Comparison of ENCODE assay signal across 1 cellular context in the genomic region with DNA sequence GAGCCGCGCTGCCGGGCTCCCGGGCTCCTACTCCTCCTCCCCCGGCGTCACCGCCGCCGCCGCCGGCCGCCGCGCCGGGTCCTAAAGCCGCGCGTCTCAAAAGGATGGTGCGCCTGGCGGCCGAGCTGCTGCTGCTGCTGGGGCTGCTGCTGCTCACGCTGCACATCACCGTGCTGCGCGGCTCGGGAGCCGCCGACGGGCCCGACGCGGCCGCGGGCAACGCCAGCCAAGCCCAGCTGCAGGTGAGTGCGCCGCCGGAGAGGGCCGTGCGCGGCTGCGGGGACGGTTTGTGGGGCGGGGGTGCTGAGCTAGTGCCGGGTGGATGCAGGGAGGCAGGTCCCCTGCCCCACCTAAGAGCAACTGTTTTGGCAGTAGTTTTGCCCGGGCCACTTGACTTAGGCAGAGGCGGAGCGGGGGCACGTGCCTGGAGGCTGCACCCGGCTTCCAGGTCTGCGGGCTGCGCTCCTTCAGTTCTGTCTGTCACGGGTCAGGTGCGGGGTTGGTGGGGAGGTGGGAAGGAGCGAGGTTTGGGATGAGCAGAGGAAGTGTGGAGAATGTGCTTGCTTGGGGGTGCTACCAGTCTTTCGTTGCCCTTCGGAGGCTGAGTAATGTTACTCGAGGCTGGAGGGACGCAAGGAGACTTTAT.
TF ChIP-seq lines count a peak whose summit lies in the region.

No MANE protein-coding gene starts in this region.

TF ChIP-seq in HepG2, 621 proteins besides CTCF, POLR2A, EP300 and RAD21 (continued from another document and continues in another):
- TF ChIP-seq, protein P1, sequence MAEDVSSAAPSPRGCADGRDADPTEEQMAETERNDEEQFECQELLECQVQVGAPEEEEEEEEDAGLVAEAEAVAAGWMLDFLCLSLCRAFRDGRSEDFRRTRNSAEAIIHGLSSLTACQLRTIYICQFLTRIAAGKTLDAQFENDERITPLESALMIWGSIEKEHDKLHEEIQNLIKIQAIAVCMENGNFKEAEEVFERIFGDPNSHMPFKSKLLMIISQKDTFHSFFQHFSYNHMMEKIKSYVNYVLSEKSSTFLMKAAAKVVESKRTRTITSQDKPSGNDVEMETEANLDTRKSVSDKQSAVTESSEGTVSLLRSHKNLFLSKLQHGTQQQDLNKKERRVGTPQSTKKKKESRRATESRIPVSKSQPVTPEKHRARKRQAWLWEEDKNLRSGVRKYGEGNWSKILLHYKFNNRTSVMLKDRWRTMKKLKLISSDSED (CRISPR knock-in tag; IDR thresholded peaks at IDR 0.05), result peak; percentile 62; the same call in 1 of the 2 replicates
- TF ChIP-seq, protein P2, sequence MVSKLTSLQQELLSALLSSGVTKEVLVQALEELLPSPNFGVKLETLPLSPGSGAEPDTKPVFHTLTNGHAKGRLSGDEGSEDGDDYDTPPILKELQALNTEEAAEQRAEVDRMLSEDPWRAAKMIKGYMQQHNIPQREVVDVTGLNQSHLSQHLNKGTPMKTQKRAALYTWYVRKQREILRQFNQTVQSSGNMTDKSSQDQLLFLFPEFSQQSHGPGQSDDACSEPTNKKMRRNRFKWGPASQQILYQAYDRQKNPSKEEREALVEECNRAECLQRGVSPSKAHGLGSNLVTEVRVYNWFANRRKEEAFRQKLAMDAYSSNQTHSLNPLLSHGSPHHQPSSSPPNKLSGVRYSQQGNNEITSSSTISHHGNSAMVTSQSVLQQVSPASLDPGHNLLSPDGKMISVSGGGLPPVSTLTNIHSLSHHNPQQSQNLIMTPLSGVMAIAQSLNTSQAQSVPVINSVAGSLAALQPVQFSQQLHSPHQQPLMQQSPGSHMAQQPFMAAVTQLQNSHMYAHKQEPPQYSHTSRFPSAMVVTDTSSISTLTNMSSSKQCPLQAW (CRISPR knock-in tag; IDR thresholded peaks at IDR 0.05), result no peak
- TF ChIP-seq, protein P3, sequence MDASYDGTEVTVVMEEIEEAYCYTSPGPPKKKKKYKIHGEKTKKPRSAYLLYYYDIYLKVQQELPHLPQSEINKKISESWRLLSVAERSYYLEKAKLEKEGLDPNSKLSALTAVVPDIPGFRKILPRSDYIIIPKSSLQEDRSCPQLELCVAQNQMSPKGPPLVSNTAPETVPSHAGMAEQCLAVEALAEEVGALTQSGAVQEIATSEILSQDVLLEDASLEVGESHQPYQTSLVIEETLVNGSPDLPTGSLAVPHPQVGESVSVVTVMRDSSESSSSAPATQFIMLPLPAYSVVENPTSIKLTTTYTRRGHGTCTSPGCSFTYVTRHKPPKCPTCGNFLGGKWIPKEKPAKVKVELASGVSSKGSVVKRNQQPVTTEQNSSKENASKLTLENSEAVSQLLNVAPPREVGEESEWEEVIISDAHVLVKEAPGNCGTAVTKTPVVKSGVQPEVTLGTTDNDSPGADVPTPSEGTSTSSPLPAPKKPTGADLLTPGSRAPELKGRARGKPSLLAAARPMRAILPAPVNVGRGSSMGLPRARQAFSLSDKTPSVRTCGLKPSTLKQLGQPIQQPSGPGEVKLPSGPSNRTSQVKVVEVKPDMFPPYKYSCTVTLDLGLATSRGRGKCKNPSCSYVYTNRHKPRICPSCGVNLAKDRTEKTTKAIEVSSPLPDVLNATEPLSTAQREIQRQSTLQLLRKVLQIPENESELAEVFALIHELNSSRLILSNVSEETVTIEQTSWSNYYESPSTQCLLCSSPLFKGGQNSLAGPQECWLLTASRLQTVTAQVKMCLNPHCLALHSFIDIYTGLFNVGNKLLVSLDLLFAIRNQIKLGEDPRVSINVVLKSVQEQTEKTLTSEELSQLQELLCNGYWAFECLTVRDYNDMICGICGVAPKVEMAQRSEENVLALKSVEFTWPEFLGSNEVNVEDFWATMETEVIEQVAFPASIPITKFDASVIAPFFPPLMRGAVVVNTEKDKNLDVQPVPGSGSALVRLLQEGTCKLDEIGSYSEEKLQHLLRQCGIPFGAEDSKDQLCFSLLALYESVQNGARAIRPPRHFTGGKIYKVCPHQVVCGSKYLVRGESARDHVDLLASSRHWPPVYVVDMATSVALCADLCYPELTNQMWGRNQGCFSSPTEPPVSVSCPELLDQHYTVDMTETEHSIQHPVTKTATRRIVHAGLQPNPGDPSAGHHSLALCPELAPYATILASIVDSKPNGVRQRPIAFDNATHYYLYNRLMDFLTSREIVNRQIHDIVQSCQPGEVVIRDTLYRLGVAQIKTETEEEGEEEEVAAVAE (CRISPR knock-in tag; IDR thresholded peaks at IDR 0.05; ENCODE audit: borderline replicate concordance), result no peak
- TF ChIP-seq ISL2 (CRISPR knock-in tag; IDR thresholded peaks at IDR 0.05), result no peak
- no peak for TF ChIP-seq CHD2 (IDR thresholded peaks at IDR 0.05; ENCODE audit: low read depth, low read length)
- TF ChIP-seq DNMT1 (CRISPR knock-in tag; IDR thresholded peaks at IDR 0.05), result 0 out of 2 replicates have a peak, but pooled peaks have one; percentile 86
- peak; percentile 50; the same call in 1 of the 2 replicates for TF ChIP-seq CBFB (CRISPR knock-in tag; IDR thresholded peaks at IDR 0.05)
- TF ChIP-seq GABPB1 (CRISPR knock-in tag; IDR thresholded peaks at IDR 0.05), result peak; percentile 59; the same call in 1 of the 2 replicates
- TF ChIP-seq ZNF557 (CRISPR knock-in tag; IDR thresholded peaks at IDR 0.05), result no peak
- no peak for TF ChIP-seq RBM39 (IDR thresholded peaks at IDR 0.05; ENCODE audit: low read depth, low read length, poor library complexity, severe bottlenecking)
- 0 out of 2 replicates have a peak, but pooled peaks have one; percentile 32 for TF ChIP-seq ISX (CRISPR knock-in tag; conservative IDR thresholded peaks at IDR 0.05)
- TF ChIP-seq ZNF326 (CRISPR knock-in tag; IDR thresholded peaks at IDR 0.05; ENCODE audit: borderline replicate concordance), result no peak
- no peak for TF ChIP-seq NCOR1 (IDR thresholded peaks at IDR 0.05; ENCODE audit: borderline replicate concordance, low read length)
- no peak for TF ChIP-seq ZBTB1 (CRISPR knock-in tag; IDR thresholded peaks at IDR 0.05; ENCODE audit: borderline replicate concordance)
- 0 out of 2 replicates have a peak, but pooled peaks have one; percentile 37 for TF ChIP-seq ZNF33B (CRISPR knock-in tag; IDR thresholded peaks at IDR 0.05)
- TF ChIP-seq HDAC2 (CRISPR knock-in tag; IDR thresholded peaks at IDR 0.05), result no peak
- TF ChIP-seq ARNT2 (CRISPR knock-in tag; IDR thresholded peaks at IDR 0.05; ENCODE audit: low read depth), result peak; percentile 96
- TF ChIP-seq, protein P4, sequence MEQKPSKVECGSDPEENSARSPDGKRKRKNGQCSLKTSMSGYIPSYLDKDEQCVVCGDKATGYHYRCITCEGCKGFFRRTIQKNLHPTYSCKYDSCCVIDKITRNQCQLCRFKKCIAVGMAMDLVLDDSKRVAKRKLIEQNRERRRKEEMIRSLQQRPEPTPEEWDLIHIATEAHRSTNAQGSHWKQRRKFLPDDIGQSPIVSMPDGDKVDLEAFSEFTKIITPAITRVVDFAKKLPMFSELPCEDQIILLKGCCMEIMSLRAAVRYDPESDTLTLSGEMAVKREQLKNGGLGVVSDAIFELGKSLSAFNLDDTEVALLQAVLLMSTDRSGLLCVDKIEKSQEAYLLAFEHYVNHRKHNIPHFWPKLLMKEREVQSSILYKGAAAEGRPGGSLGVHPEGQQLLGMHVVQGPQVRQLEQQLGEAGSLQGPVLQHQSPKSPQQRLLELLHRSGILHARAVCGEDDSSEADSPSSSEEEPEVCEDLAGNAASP (CRISPR knock-in tag; IDR thresholded peaks at IDR 0.05; ENCODE audit: borderline replicate concordance), result peak; percentile 51; the same call in 1 of the 2 replicates
- no peak for TF ChIP-seq ZNF790 (CRISPR knock-in tag; IDR thresholded peaks at IDR 0.05; ENCODE audit: borderline replicate concordance)
- TF ChIP-seq, protein P5, sequence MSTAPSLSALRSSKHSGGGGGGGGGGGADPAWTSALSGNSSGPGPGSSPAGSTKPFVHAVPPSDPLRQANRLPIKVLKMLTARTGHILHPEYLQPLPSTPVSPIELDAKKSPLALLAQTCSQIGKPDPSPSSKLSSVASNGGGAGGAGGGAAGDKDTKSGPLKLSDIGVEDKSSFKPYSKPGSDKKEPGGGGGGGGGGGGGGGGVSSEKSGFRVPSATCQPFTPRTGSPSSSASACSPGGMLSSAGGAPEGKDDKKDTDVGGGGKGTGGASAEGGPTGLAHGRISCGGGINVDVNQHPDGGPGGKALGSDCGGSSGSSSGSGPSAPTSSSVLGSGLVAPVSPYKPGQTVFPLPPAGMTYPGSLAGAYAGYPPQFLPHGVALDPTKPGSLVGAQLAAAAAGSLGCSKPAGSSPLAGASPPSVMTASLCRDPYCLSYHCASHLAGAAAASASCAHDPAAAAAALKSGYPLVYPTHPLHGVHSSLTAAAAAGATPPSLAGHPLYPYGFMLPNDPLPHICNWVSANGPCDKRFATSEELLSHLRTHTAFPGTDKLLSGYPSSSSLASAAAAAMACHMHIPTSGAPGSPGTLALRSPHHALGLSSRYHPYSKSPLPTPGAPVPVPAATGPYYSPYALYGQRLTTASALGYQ (CRISPR knock-in tag; IDR thresholded peaks at IDR 0.05), result 0 out of 2 replicates have a peak, but pooled peaks have one; percentile 38
- TF ChIP-seq ZNF138 (CRISPR knock-in tag; IDR thresholded peaks at IDR 0.05; ENCODE audit: low read depth), result no peak; the same call in 1 of the 2 replicates
- no peak for TF ChIP-seq ZNF17 (CRISPR knock-in tag; IDR thresholded peaks at IDR 0.05)
- TF ChIP-seq, protein P6, sequence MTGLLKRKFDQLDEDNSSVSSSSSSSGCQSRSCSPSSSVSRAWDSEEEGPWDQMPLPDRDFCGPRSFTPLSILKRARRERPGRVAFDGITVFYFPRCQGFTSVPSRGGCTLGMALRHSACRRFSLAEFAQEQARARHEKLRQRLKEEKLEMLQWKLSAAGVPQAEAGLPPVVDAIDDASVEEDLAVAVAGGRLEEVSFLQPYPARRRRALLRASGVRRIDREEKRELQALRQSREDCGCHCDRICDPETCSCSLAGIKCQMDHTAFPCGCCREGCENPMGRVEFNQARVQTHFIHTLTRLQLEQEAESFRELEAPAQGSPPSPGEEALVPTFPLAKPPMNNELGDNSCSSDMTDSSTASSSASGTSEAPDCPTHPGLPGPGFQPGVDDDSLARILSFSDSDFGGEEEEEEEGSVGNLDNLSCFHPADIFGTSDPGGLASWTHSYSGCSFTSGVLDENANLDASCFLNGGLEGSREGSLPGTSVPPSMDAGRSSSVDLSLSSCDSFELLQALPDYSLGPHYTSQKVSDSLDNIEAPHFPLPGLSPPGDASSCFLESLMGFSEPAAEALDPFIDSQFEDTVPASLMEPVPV (CRISPR knock-in tag; IDR thresholded peaks at IDR 0.05), result no peak
- TF ChIP-seq, protein P7, sequence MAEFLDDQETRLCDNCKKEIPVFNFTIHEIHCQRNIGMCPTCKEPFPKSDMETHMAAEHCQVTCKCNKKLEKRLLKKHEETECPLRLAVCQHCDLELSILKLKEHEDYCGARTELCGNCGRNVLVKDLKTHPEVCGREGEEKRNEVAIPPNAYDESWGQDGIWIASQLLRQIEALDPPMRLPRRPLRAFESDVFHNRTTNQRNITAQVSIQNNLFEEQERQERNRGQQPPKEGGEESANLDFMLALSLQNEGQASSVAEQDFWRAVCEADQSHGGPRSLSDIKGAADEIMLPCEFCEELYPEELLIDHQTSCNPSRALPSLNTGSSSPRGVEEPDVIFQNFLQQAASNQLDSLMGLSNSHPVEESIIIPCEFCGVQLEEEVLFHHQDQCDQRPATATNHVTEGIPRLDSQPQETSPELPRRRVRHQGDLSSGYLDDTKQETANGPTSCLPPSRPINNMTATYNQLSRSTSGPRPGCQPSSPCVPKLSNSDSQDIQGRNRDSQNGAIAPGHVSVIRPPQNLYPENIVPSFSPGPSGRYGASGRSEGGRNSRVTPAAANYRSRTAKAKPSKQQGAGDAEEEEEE (CRISPR knock-in tag; IDR thresholded peaks at IDR 0.05; ENCODE audit: borderline replicate concordance), result no peak
- TF ChIP-seq U2AF2 (IDR thresholded peaks at IDR 0.05; ENCODE audit: low read depth, low read length), result no peak
- no peak for TF ChIP-seq PCBP2 (optimal IDR thresholded peaks at IDR 0.05; ENCODE audit: low read depth, low read length, poor library complexity, severe bottlenecking)
- TF ChIP-seq MED13 (CRISPR knock-in tag; IDR thresholded peaks at IDR 0.05), result no peak
- TF ChIP-seq, protein P8, sequence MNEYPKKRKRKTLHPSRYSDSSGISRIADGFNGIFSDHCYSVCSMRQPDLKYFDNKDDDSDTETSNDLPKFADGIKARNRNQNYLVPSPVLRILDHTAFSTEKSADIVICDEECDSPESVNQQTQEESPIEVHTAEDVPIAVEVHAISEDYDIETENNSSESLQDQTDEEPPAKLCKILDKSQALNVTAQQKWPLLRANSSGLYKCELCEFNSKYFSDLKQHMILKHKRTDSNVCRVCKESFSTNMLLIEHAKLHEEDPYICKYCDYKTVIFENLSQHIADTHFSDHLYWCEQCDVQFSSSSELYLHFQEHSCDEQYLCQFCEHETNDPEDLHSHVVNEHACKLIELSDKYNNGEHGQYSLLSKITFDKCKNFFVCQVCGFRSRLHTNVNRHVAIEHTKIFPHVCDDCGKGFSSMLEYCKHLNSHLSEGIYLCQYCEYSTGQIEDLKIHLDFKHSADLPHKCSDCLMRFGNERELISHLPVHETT (CRISPR knock-in tag; conservative IDR thresholded peaks at IDR 0.05), result 0 out of 2 replicates have a peak, but pooled peaks have one; percentile 36
- no peak for TF ChIP-seq FOXP1 (IDR thresholded peaks at IDR 0.05)
- TF ChIP-seq FOXP1 (CRISPR knock-in tag; IDR thresholded peaks at IDR 0.05), result no peak
- no peak for TF ChIP-seq ZBTB21 (CRISPR knock-in tag; IDR thresholded peaks at IDR 0.05)
- 0 out of 2 replicates have a peak, but pooled peaks have one; percentile 10 for TF ChIP-seq TGIF2 (CRISPR knock-in tag; IDR thresholded peaks at IDR 0.05)
- TF ChIP-seq ZNF207 (IDR thresholded peaks at IDR 0.05; ENCODE audit: borderline replicate concordance), result no peak
- TF ChIP-seq, protein P9, sequence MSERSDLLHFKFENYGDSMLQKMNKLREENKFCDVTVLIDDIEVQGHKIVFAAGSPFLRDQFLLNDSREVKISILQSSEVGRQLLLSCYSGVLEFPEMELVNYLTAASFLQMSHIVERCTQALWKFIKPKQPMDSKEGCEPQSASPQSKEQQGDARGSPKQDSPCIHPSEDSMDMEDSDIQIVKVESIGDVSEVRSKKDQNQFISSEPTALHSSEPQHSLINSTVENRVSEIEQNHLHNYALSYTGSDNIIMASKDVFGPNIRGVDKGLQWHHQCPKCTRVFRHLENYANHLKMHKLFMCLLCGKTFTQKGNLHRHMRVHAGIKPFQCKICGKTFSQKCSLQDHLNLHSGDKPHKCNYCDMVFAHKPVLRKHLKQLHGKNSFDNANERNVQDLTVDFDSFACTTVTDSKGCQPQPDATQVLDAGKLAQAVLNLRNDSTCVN (CRISPR knock-in tag; IDR thresholded peaks at IDR 0.05; ENCODE audit: borderline replicate concordance), result no peak
- no peak for TF ChIP-seq KLF9 (CRISPR knock-in tag; IDR thresholded peaks at IDR 0.05; ENCODE audit: low read depth)
- TF ChIP-seq AGO1 (IDR thresholded peaks at IDR 0.05; ENCODE audit: low read depth, low read length, poor library complexity, severe bottlenecking), result peak; percentile 51
- no peak for TF ChIP-seq MTA3 (CRISPR knock-in tag; IDR thresholded peaks at IDR 0.05)
- no peak for TF ChIP-seq NFATC3 (CRISPR knock-in tag; IDR thresholded peaks at IDR 0.05)
- peak; percentile 57; the same call in 1 of the 2 replicates for TF ChIP-seq TMF1 (CRISPR knock-in tag; IDR thresholded peaks at IDR 0.05; ENCODE audit: low read depth)
- TF ChIP-seq AGO2 (optimal IDR thresholded peaks at IDR 0.05; ENCODE audit: low read depth, low read length), result peak; percentile 90
